13 cellular contexts compared by ENCODE assay signal in genomic region chr12:54261817-54262402, GRCh38. TPM values are rescaled to one million over a fixed set of nuclear protein-coding genes. Genes with fewer than 3 reads are reported as not detected.
A peak's percentile ranks its signal among the peaks of the same experiment; 100 is the strongest.
DNase-seq lines count a peak whose midpoint lies in the region; ATAC-seq, FAIRE-seq and TF ChIP-seq lines count a peak whose summit lies in the region.
"Had no signal": no experiment of that assay in that cellular context is flagged by ENCODE, and none has a peak within 500 bp of the region (broad histone marks: within the 10 kb centered on the region; RNA-seq: fewer than 3 reads in every experiment).

No MANE protein-coding gene starts in this region.

- in situ Hi-C loops in ACHN (cut with HindIII; ENCODE audit: low pct_ligation_motif_present, low pct_unique_long_range_greater_than_20kb, low sequenced_read_pairs) (no loop called here), GM12878 (cut with MboI) (no loop called here)

- no peaks in the 10 kb centered on the region for H3K9me3 ChIP-seq in HUES64 (ENCODE audit: insufficient read depth, low read depth, low read length)
- no peaks in the 10 kb centered on the region for H3K9me3 ChIP-seq in GM12878 (replicated peaks; ENCODE audit: control insufficient read depth, insufficient read depth, low read length)

- H3K27ac Mint-ChIP-seq in activated CD4-positive, alpha-beta memory T cell treated with anti-CD3 and anti-CD28 coated beads for 36 hours: no peak overlapping the region

- BruUV-seq in GM12878 (replicated peaks; lab: Mats Ljungman, UMichigan): no TSS peak

- RAD21 ChIA-PET in GM12878 (lab: Charles Lee; ENCODE audit: unreplicated experiment): interaction anchor here (0.6 to 4.3 kb wide), 3 partner anchors 7 to 63 kb away, joined by 3 to 39 read pairs (median 5); partner anchors contain the start of genes CBX5, COPZ1 and HNRNPA1

- no peak overlapping the region for H4K8ac ChIP-seq in mesendoderm (ENCODE audit: low read depth, low read length)

- POLR2A ChIA-PET in GM12878 (lab: Charles Lee): interaction anchor here (0.5 to 2.0 kb wide), 5 partner anchors 10 to 1998 kb away, joined by 3 to 13 read pairs (median 9); partner anchors contain the start of genes CBX5 and HNRNPA1
- POLR2A ChIA-PET in activated CD4-positive, alpha-beta memory T cell treated with anti-CD3 and anti-CD28 coated beads for 36 hours (lab: Charles Lee): no interaction called here

- H3K27me3 ChIP-seq in HUES64 (ENCODE audit: insufficient read depth, low read length): no peaks in the 10 kb centered on the region
- H3K27me3 ChIP-seq in GM12878 (replicated peaks in 1 of 2; ENCODE audit: control insufficient read depth in 2 of 2, insufficient read depth in 2 of 2, low read length in 1 of 2): no peaks in the 10 kb centered on the region
- H3K27me3 ChIP-seq in mesendoderm (ENCODE audit: insufficient read depth, low read length, poor library complexity): no peaks in the 10 kb centered on the region

- no peaks in the 10 kb centered on the region for H3K27me3 Mint-ChIP-seq in activated CD4-positive, alpha-beta memory T cell treated with anti-CD3 and anti-CD28 coated beads for 36 hours

- CTCF ChIA-PET in GM12878 (lab: Yijun Ruan, JAX): interaction anchor here (0.7 to 4.7 kb wide), 5 partner anchors 10 to 97 kb away, joined by 3 to 41 read pairs (median 4); no protein-coding TSS in a partner anchor
- CTCF ChIA-PET in activated CD4-positive, alpha-beta memory T cell treated with anti-CD3 and anti-CD28 coated beads for 36 hours (lab: Charles Lee): interaction anchor here (1.0 to 4.1 kb wide), 2 partner anchors 10 to 117 kb away, joined by 6 to 28 read pairs; no protein-coding TSS in a partner anchor

- no peak overlapping the region for H3K4me2 ChIP-seq in GM12878 (ENCODE audit: control insufficient read depth, insufficient read depth)
- H3K4me2 ChIP-seq in mesendoderm (ENCODE audit: low read length): no peak overlapping the region

- intact Hi-C loops in GM12878 (cut with micrococcal nuclease; ENCODE audit: unreplicated experiment): no loop called here
- intact Hi-C loops in activated CD4-positive, alpha-beta memory T cell treated with anti-CD3 and anti-CD28 coated beads for 36 hours (cut with micrococcal nuclease): no loop called here

- no peak overlapping the region for H2AFZ ChIP-seq in GM12878 (ENCODE audit: control insufficient read depth, low read depth, low read length)

- H3K4ac ChIP-seq in mesendoderm (ENCODE audit: low read depth, low read length): no peak overlapping the region

- WGBS in HUES64: 83% methylated on average over 3 of the region's 5 CpGs
- 68% methylated on average over 5 of the region's 5 CpGs for WGBS in GM12878 (ENCODE audit: insufficient coverage, insufficient replicate concordance, low lambda C conversion rate, missing lambda C conversion rate)
- WGBS in mesendoderm (ENCODE audit: extremely low coverage, insufficient coverage, low lambda C conversion rate): no CpG with 5 or more reads among the region's 5 CpGs

- no peak for TF ChIP-seq EP300 in GM12878 (IDR thresholded peaks at IDR 0.05; ENCODE audit: borderline replicate concordance in 1 of 2, control insufficient read depth in 1 of 2, low read depth in 2 of 2, low read length in 2 of 2)

- no peak for ATAC-seq in GM12878

- no peak overlapping the region for H3K23ac ChIP-seq in mesendoderm (ENCODE audit: low read length)

- H3K4me3 ChIP-seq in HUES64 (ENCODE audit: low read length) (no peak overlapping the region), GM12878 (no peak overlapping the region), mesendoderm (ENCODE audit: low read length) (no peak overlapping the region)

- TF ChIP-seq RAD21 in GM12878 (IDR thresholded peaks at IDR 0.05; ENCODE audit: insufficient read depth, low read depth, low read length): no peak

- peak overlapping the region; percentile 52 for H3K56ac ChIP-seq in mesendoderm (ENCODE audit: low read length)

- peak overlapping the region; percentile 40 for H3K18ac ChIP-seq in mesendoderm (ENCODE audit: low read length)

- peaks cover 8% of the 10 kb centered on the region for H3K36me3 ChIP-seq in HUES64 (ENCODE audit: insufficient read depth, low read length)
- H3K36me3 ChIP-seq in GM12878 (ENCODE audit: control insufficient read depth in 2 of 2, insufficient read depth in 2 of 2, low read length in 1 of 2): peaks cover 2 to 7% of the 10 kb centered on the region in 2 experiments; a peak in 3 of 4 replicates
- H3K36me3 ChIP-seq in mesendoderm (ENCODE audit: control insufficient read depth, insufficient read depth, low read length): peaks cover 2% of the 10 kb centered on the region

- H2BK5ac ChIP-seq in mesendoderm (ENCODE audit: low read length): peak overlapping the region; percentile 22

- peaks cover 55% of the 10 kb centered on the region for H3K4me1 Mint-ChIP-seq in activated CD4-positive, alpha-beta memory T cell treated with anti-CD3 and anti-CD28 coated beads for 36 hours (ENCODE audit: low read depth)

- no peak overlapping the region for H2AK5ac ChIP-seq in mesendoderm (ENCODE audit: low read length)

- H3K4me1 ChIP-seq in HUES64 (ENCODE audit: insufficient read depth, low read length): peaks cover 59% of the 10 kb centered on the region
- peaks cover 17% of the 10 kb centered on the region for H3K4me1 ChIP-seq in GM12878 (ENCODE audit: control insufficient read depth, insufficient read depth, low read length)
- H3K4me1 ChIP-seq in mesendoderm (ENCODE audit: control insufficient read depth, low read depth, low read length): peaks cover 21% of the 10 kb centered on the region

- H3K27ac ChIP-seq in HUES64 (ENCODE audit: low read depth, low read length) (peak overlapping the region; percentile 58), GM12878 (ENCODE audit: control insufficient read depth, insufficient read depth) (no peak overlapping the region), mesendoderm (ENCODE audit: low read depth, low read length) (peak overlapping the region; percentile 63)

- TF ChIP-seq CTCF in GM12878 (IDR thresholded peaks at IDR 0.05 in 2 of 3, conservative IDR thresholded peaks at IDR 0.05 in 1 of 3; ENCODE audit: control insufficient read depth in 2 of 3, extremely low read depth in 1 of 3, insufficient read depth in 1 of 3, low read depth in 3 of 3, low read length in 3 of 3): no peak

- H3K9ac ChIP-seq in HUES64 (ENCODE audit: low read depth, low read length) (peak overlapping the region; percentile 42), GM12878 (ENCODE audit: control insufficient read depth, insufficient read depth, low read length) (no peak overlapping the region), mesendoderm (ENCODE audit: low read length) (peak overlapping the region; percentile 34)

- H3K9me3 Mint-ChIP-seq in activated CD4-positive, alpha-beta memory T cell treated with anti-CD3 and anti-CD28 coated beads for 36 hours: no peaks in the 10 kb centered on the region

- H3K79me2 ChIP-seq in GM12878 (ENCODE audit: control insufficient read depth, insufficient read depth, low read length) (peaks cover 50% of the 10 kb centered on the region), mesendoderm (ENCODE audit: control insufficient read depth, insufficient read depth, low read length) (peaks cover 22% of the 10 kb centered on the region)

- no peaks in the 10 kb centered on the region for H4K20me1 ChIP-seq in GM12878 (ENCODE audit: control insufficient read depth, insufficient read depth)

- peaks cover 2% of the 10 kb centered on the region for H3K79me1 ChIP-seq in mesendoderm (ENCODE audit: low read length)

- peaks cover 18% of the 10 kb centered on the region for H3K36me3 Mint-ChIP-seq in activated CD4-positive, alpha-beta memory T cell treated with anti-CD3 and anti-CD28 coated beads for 36 hours

- no peak overlapping the region for H2BK15ac ChIP-seq in mesendoderm (replicated peaks; ENCODE audit: low read depth)

- H4K5ac ChIP-seq in mesendoderm (ENCODE audit: low read length): no peak overlapping the region

- FAIRE-seq in GM12878 (lab: Jason Lieb, UNC): peak; percentile 52
- no peak for FAIRE-seq in GM12892 (lab: Jason Lieb, UNC)

- peak; percentile 60 for DNase-seq in ACHN
- DNase-seq in GM12878 (ENCODE audit: low read depth, low spot score): no peak
- DNase-seq in mesendoderm: no peak
- DNase-seq in activated CD4-positive, alpha-beta memory T cell treated with anti-CD3 and anti-CD28 coated beads for 36 hours: no peak
- no peak for DNase-seq in hypothalamus (lab: John Stamatoyannopoulos, UW)
- no peak for DNase-seq in DMS153 (lab: John Stamatoyannopoulos, UW)
- no peak for DNase-seq in GM12892 (ENCODE audit: insufficient read length)
- DNase-seq: activated naive CD4-positive, alpha-beta T cell; Calu3; effector memory CD4-positive, alpha-beta T cell; NCI-H1092 had no signal

- SMC1A ChIA-PET in GM12878 (lab: Charles Lee; ENCODE audit: uncharacterized antibody, unreplicated experiment): interaction anchor here (0.9 to 4.2 kb wide), 2 partner anchors 10 to 12 kb away, joined by 3 to 19 read pairs; no protein-coding TSS in a partner anchor

- H2BK120ac ChIP-seq in mesendoderm (ENCODE audit: low read depth, low read length): no peak overlapping the region

- no peak overlapping the region for H3K4me3 Mint-ChIP-seq in activated CD4-positive, alpha-beta memory T cell treated with anti-CD3 and anti-CD28 coated beads for 36 hours

- TF ChIP-seq POLR2A in GM12878 (IDR thresholded peaks at IDR 0.05; ENCODE audit: low read depth, low read length): no peak
- TF ChIP-seq POLR2A in GM12892 (IDR thresholded peaks at IDR 0.05; ENCODE audit: low read depth, low read length): no peak

RNA-seq across cellular contexts. Expression of gene CBX5, which starts 18.0 kb away (rescaled TPM):
- 84.3 TPM for polyA plus RNA-seq in HUES64 (2013, experiment 1 of 2)
- polyA plus RNA-seq in HUES64 (2013, experiment 2 of 2): 96.8 TPM
- 99.3 and 101 TPM in 2 replicates for total RNA-seq in GM12878 (2013; cell fraction: nucleolus; rRNA removed)
- total RNA-seq in GM12878 (2014; rRNA removed): 74.4 and 81.4 TPM in 2 replicates
- total RNA-seq in GM12878 (2014; rRNA removed; fragmentation: Illumina TruSeq; extraction: Trizol): 74.6 and 76.1 TPM in 2 replicates
- 138 TPM in 2 replicates for total RNA-seq in GM12878 (2021)
- polyA plus RNA-seq in GM12878 (2011; ENCODE audit: low read depth): 23.8 TPM
- 85.5 and 119 TPM in 2 replicates for polyA plus RNA-seq in GM12878 (2011; rRNA removed)
- 29.4 and 40.7 TPM in 2 replicates for polyA plus RNA-seq in GM12878 (2011; cell fraction: cytosol; rRNA removed)
- polyA plus RNA-seq in GM12878 (2011; cell fraction: nucleus; rRNA removed): 22.0 and 25.4 TPM in 2 replicates
- 32.7 and 34.1 TPM in 2 replicates for polyA plus RNA-seq in GM12878 (2012)
- 74.6 and 89.6 TPM in 2 replicates for polyA plus RNA-seq in GM12878 (2014; fragmentation: Illumina TruSeq; extraction: Trizol)
- polyA plus RNA-seq in GM12878 (2014; fragmentation: Nextera tagmentation; extraction: Ambion mirVana): 10 to 100 TPM; 66.9 to 67.1 TPM
- 45.1 and 46.7 TPM in 2 replicates for polyA plus RNA-seq in GM12878 (2014; rRNA removed)
- 10 to 100 TPM; 85.8 to 87.6 TPM for polyA plus RNA-seq in GM12878 (2016; fragmentation: Nextera tagmentation; extraction: Ambion mirVana)
- 93.0 and 139 TPM in 2 replicates for polyA minus RNA-seq in GM12878 (2011; rRNA and poly(A)+ RNA removed)
- 37.2 and 41.1 TPM in 2 replicates for polyA minus RNA-seq in GM12878 (2011; cell fraction: cytosol; rRNA and poly(A)+ RNA removed)
- 15.1 and 24.0 TPM in 2 replicates for polyA minus RNA-seq in GM12878 (2011; cell fraction: nucleus; rRNA and poly(A)+ RNA removed)
- 88.5 TPM for polyA plus RNA-seq in mesendoderm (2013, experiment 1 of 2)
- 87.9 TPM for polyA plus RNA-seq in mesendoderm (2013, experiment 2 of 2)
- 100 to 1,000 TPM; 132 to 138 TPM for total RNA-seq in activated CD4-positive, alpha-beta memory T cell treated with anti-CD3 and anti-CD28 coated beads for 36 hours
- polyA plus RNA-seq in GM12892 (2012; ENCODE audit: missing spikeins): 57.7 TPM

RNA-seq across cellular contexts. Expression of gene HNRNPA1, which starts 18.6 kb away (rescaled TPM):
- polyA plus RNA-seq in HUES64 (2013, experiment 1 of 2): 2,281 TPM
- 2,616 TPM for polyA plus RNA-seq in HUES64 (2013, experiment 2 of 2)
- total RNA-seq in GM12878 (2013; cell fraction: nucleolus; rRNA removed): 242 and 281 TPM in 2 replicates
- total RNA-seq in GM12878 (2014; rRNA removed): 630 and 696 TPM in 2 replicates
- total RNA-seq in GM12878 (2014; rRNA removed; fragmentation: Illumina TruSeq; extraction: Trizol): 1,089 and 1,177 TPM in 2 replicates
- 1,668 and 1,698 TPM in 2 replicates for total RNA-seq in GM12878 (2021)
- polyA plus RNA-seq in GM12878 (2011; ENCODE audit: low read depth): 1,313 TPM
- 821 and 1,080 TPM in 2 replicates for polyA plus RNA-seq in GM12878 (2011; rRNA removed)
- 826 and 856 TPM in 2 replicates for polyA plus RNA-seq in GM12878 (2011; cell fraction: cytosol; rRNA removed)
- 640 and 747 TPM in 2 replicates for polyA plus RNA-seq in GM12878 (2011; cell fraction: nucleus; rRNA removed)
- polyA plus RNA-seq in GM12878 (2012): 1,660 and 1,721 TPM in 2 replicates
- polyA plus RNA-seq in GM12878 (2014; fragmentation: Illumina TruSeq; extraction: Trizol): 2,342 and 3,224 TPM in 2 replicates
- 1,000 to 10,000 TPM; 1,456 to 1,756 TPM for polyA plus RNA-seq in GM12878 (2014; fragmentation: Nextera tagmentation; extraction: Ambion mirVana)
- 1,665 and 1,714 TPM in 2 replicates for polyA plus RNA-seq in GM12878 (2014; rRNA removed)
- polyA plus RNA-seq in GM12878 (2016; fragmentation: Nextera tagmentation; extraction: Ambion mirVana): 1,000 to 10,000 TPM; 1,346 to 1,358 TPM
- 944 and 1,039 TPM in 2 replicates for polyA minus RNA-seq in GM12878 (2011; rRNA and poly(A)+ RNA removed)
- polyA minus RNA-seq in GM12878 (2011; cell fraction: cytosol; rRNA and poly(A)+ RNA removed): 432 and 534 TPM in 2 replicates
- polyA minus RNA-seq in GM12878 (2011; cell fraction: nucleus; rRNA and poly(A)+ RNA removed): 265 and 336 TPM in 2 replicates
- polyA plus RNA-seq in mesendoderm (2013, experiment 1 of 2): 2,676 TPM
- polyA plus RNA-seq in mesendoderm (2013, experiment 2 of 2): 2,661 TPM
- total RNA-seq in activated CD4-positive, alpha-beta memory T cell treated with anti-CD3 and anti-CD28 coated beads for 36 hours: 1,000 to 10,000 TPM; 2,070 to 2,080 TPM
- 1,882 TPM for polyA plus RNA-seq in GM12892 (2012; ENCODE audit: missing spikeins)

RNA-seq across cellular contexts. Expression of gene NFE2, which starts 38.9 kb away (rescaled TPM):
- 1.3 TPM for polyA plus RNA-seq in HUES64 (2013, experiment 1 of 2)
- polyA plus RNA-seq in HUES64 (2013, experiment 2 of 2): 2.3 TPM
- total RNA-seq in GM12878 (2013; cell fraction: nucleolus; rRNA removed): not detected in 2 replicates
- total RNA-seq in GM12878 (2014; rRNA removed): not detected in 2 replicates
- total RNA-seq in GM12878 (2014; rRNA removed; fragmentation: Illumina TruSeq; extraction: Trizol): not detected in 2 replicates
- 0.28 TPM in 1 of 2 replicates, not detected in the other for total RNA-seq in GM12878 (2021)
- not detected for polyA plus RNA-seq in GM12878 (2011; ENCODE audit: low read depth)
- not detected in 2 replicates for polyA plus RNA-seq in GM12878 (2011; rRNA removed)
- polyA plus RNA-seq in GM12878 (2011; cell fraction: cytosol; rRNA removed): not detected in 2 replicates
- 0.10 TPM in 1 of 2 replicates, not detected in the other for polyA plus RNA-seq in GM12878 (2011; cell fraction: nucleus; rRNA removed)
- not detected in 2 replicates for polyA plus RNA-seq in GM12878 (2012)
- not detected in 2 replicates for polyA plus RNA-seq in GM12878 (2014; fragmentation: Illumina TruSeq; extraction: Trizol)
- polyA plus RNA-seq in GM12878 (2014; fragmentation: Nextera tagmentation; extraction: Ambion mirVana): not detected
- polyA plus RNA-seq in GM12878 (2014; rRNA removed): 0.06 TPM in 1 of 2 replicates, not detected in the other
- not detected for polyA plus RNA-seq in GM12878 (2016; fragmentation: Nextera tagmentation; extraction: Ambion mirVana)
- not detected in 2 replicates for polyA minus RNA-seq in GM12878 (2011; rRNA and poly(A)+ RNA removed)
- polyA minus RNA-seq in GM12878 (2011; cell fraction: cytosol; rRNA and poly(A)+ RNA removed): not detected in 2 replicates
- polyA minus RNA-seq in GM12878 (2011; cell fraction: nucleus; rRNA and poly(A)+ RNA removed): not detected in 2 replicates
- polyA plus RNA-seq in mesendoderm (2013, experiment 1 of 2): 1.4 TPM
- polyA plus RNA-seq in mesendoderm (2013, experiment 2 of 2): 1.7 TPM
- total RNA-seq in activated CD4-positive, alpha-beta memory T cell treated with anti-CD3 and anti-CD28 coated beads for 36 hours: not detected
- 0.28 TPM for polyA plus RNA-seq in GM12892 (2012; ENCODE audit: missing spikeins)
- total RNA-seq: pulmonary artery endothelial cell had no signal
